Comparison of ENCODE assay signal across 8 cellular contexts in the genomic region with DNA sequence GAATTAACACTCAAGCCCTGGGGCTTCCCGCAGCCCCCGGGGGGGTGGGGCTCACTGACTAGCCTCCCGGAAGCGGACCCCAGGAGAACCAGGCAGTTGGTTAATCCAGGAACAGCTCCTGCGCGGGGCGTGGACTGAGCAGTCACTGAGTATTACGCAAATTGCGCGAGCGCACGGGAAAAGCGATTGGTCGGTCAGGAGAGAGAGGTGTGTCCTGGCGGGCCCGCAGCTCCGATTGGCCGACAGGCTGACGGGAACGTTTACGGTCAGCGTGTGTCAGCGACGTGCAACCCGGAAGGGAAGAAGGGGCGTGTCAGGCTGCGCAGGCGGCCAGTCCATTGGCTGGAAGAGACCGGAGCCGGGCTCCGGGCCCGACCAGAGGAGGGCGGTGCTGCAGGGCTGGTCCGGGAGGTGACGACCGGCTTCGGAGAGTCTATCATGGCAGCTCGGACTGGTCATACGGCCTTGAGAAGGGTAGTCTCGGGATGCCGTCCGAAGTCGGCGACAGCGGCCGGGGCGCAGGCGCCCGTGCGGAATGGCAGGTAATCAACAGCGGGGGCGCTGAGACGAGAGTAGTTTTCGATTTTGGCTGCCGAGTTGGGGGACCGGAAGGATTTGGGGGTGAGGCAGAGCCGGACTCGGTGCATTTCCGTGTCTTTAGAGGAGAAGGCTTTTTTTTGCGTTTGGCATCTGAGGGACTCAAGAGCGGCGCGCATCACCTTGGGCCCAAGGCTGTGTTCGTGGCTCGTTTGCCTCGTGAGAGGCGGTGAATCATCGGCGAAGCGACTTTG. TPM values are rescaled to one million over a fixed set of nuclear protein-coding genes. Genes with fewer than 3 reads are reported as not detected.
A peak's percentile ranks its signal among the peaks of the same experiment; 100 is the strongest.
DNase-seq lines count a peak whose midpoint lies in the region; TF ChIP-seq lines count a peak whose summit lies in the region.

A gene (plus strand): TSS at position 430 of the 791 bp plus-strand sequence. CDS start 9 bp downstream, at position 439.

- in situ Hi-C loops in SK-MEL-5 (cut with HindIII; ENCODE audit: low pct_unique_long_range_greater_than_20kb, low sequenced_read_pairs): no loop called here

- DNase-seq in GM04503 (ENCODE audit: low read depth) (peak; percentile 96), HEK293T (ENCODE audit: extremely low spot score) (peak; percentile 95), MV-4-11 (lab: John Stamatoyannopoulos, UW) (peak; percentile 100), SK-MEL-5 (ENCODE audit: low read depth, low spot score) (peak; percentile 99), foreskin melanocyte (peak; percentile 100)
- peak; percentile 99 for DNase-seq in activated naive CD4-positive, alpha-beta T cell treated with Interleukin-2 at 50 U/mL for 16 hours

- H3K9me3 ChIP-seq in neuron (ENCODE audit: low read length): no peaks in the 10 kb centered on the region
- no peaks in the 10 kb centered on the region for H3K9me3 ChIP-seq in subcutaneous abdominal adipose tissue (ENCODE audit: control insufficient read depth in 5 of 5, low read length in 5 of 5)

- CTCF ChIA-PET in HEK293T (lab: Yijun Ruan, JAX): interaction anchor here (0.5 to 0.6 kb wide), 2 partner anchors 361 to 763 kb away, joined by 4 to 7 read pairs; no protein-coding TSS in a partner anchor

- POLR2A ChIA-PET in HEK293T (lab: Yijun Ruan, JAX): interaction anchor here (0.7 to 5.9 kb wide), 12 partner anchors 11 to 253 kb away, joined by 3 to 56 read pairs (median 5); a partner anchor contains a TSS

- peak within 1 kb of the TSS; percentile 76 for H2AFZ ChIP-seq in neuron (ENCODE audit: low read depth, low read length)

- H3K4me3 ChIP-seq in neuron (ENCODE audit: low read length): peak within 1 kb of the TSS; percentile 85
- peak within 1 kb of the TSS; percentile 79 to 98 (median 87) for H3K4me3 ChIP-seq in subcutaneous abdominal adipose tissue (ENCODE audit: low read depth in 1 of 5, low read length in 5 of 5)

- H3K4me1 ChIP-seq in neuron (ENCODE audit: insufficient read depth, low read length) (peaks cover 13% of the 10 kb centered on the region), subcutaneous abdominal adipose tissue (ENCODE audit: control insufficient read depth in 5 of 5, insufficient read depth in 5 of 5, low read length in 5 of 5) (peaks cover 2 to 29% (median 20%) of the 10 kb centered on the region in 5 donors)

- H3K27me3 ChIP-seq in neuron (ENCODE audit: insufficient read depth, low read length) (no peaks in the 10 kb centered on the region), subcutaneous abdominal adipose tissue (ENCODE audit: control insufficient read depth in 5 of 5, insufficient read depth in 4 of 5, low read length in 5 of 5) (no peaks in the 10 kb centered on the region)

- H3K9ac ChIP-seq in subcutaneous abdominal adipose tissue (ENCODE audit: low read length in 5 of 5): peak within 1 kb of the TSS; percentile 88 to 100 (median 99)

- H3K27ac ChIP-seq in subcutaneous abdominal adipose tissue (ENCODE audit: low read depth, low read length): peak within 1 kb of the TSS; percentile 99

- H3K36me3 ChIP-seq in neuron (ENCODE audit: insufficient read depth, low read length) (no peaks in the 10 kb centered on the region), subcutaneous abdominal adipose tissue (ENCODE audit: control insufficient read depth in 5 of 5, insufficient read depth in 5 of 5, low read length in 5 of 5) (no peaks in the 10 kb centered on the region)

TF ChIP-seq in HEK293T, 16 proteins besides CTCF, POLR2A, EP300 and RAD21:
- TF ChIP-seq BHLHE40 (IDR thresholded peaks at IDR 0.05; ENCODE audit: borderline replicate concordance): no peak
- peak; percentile 86 for TF ChIP-seq ELF4 (IDR thresholded peaks at IDR 0.05)
- no peak for TF ChIP-seq FOXK2 (IDR thresholded peaks at IDR 0.05)
- peak; percentile 89; the same call in 1 of the 2 replicates for TF ChIP-seq HDGF (IDR thresholded peaks at IDR 0.05; ENCODE audit: borderline replicate concordance)
- peak; percentile 70 for TF ChIP-seq L3MBTL2 (conservative IDR thresholded peaks at IDR 0.05)
- TF ChIP-seq FOXM1 (IDR thresholded peaks at IDR 0.05; ENCODE audit: borderline replicate concordance): no peak
- TF ChIP-seq SUZ12 (IDR thresholded peaks at IDR 0.05): no peak
- TF ChIP-seq, protein P1, sequence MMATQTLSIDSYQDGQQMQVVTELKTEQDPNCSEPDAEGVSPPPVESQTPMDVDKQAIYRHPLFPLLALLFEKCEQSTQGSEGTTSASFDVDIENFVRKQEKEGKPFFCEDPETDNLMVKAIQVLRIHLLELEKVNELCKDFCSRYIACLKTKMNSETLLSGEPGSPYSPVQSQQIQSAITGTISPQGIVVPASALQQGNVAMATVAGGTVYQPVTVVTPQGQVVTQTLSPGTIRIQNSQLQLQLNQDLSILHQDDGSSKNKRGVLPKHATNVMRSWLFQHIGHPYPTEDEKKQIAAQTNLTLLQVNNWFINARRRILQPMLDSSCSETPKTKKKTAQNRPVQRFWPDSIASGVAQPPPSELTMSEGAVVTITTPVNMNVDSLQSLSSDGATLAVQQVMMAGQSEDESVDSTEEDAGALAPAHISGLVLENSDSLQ (IDR thresholded peaks at IDR 0.05): peak; percentile 90
- no peak for TF ChIP-seq TARDBP (IDR thresholded peaks at IDR 0.05)
- no peak for TF ChIP-seq ZNF384 (IDR thresholded peaks at IDR 0.05)
TF ChIP-seq in HEK293T: peak in this region for 4.

RNA-seq across cellular contexts. Expression of the gene that starts here (rescaled TPM):
- 46.5 and 48.4 TPM in 2 replicates for total RNA-seq in SK-MEL-5 (2014; rRNA removed; shearing (Covaris generic))
- polyA plus RNA-seq in SK-MEL-5 (2015; cell fraction: cytosol; rRNA removed): 26.5 and 29.3 TPM in 2 replicates
- polyA plus RNA-seq in SK-MEL-5 (2015; cell fraction: nucleus; rRNA removed): 4.3 and 5.9 TPM in 2 replicates

Comparison
In these comparisons a context has a peak if more than half of its experiments do, and no peak if none do; other contexts are left out.
1. Peak in every context shown above with its lines: DNase-seq, H3K4me3 ChIP-seq and H3K27ac ChIP-seq.